10 cellular contexts compared by ENCODE assay signal in the genomic region with DNA sequence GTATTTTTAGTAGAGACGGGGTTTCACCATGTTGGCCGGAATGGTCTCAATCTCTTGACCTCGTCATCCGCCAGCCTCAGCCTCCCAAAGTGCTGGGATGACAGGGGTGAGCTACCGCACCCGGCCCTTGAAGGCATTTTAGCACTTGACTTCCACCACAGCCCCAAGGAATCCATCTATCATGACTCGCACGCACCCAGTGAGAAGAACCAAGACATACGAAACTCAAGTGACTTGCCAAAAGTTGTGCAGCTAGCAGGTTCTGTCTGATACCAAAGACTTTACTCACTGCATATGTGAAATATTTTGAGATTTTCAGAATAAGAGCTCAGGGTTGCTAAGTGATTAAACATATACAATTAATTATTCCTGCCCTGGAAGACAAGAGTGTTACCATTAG. TPM values are rescaled to one million over a fixed set of nuclear protein-coding genes. Genes with fewer than 3 reads are reported as not detected.
DNase-seq lines count a peak whose midpoint lies in the region; ATAC-seq and TF ChIP-seq lines count a peak whose summit lies in the region.
"Had no signal": no experiment of that assay in that cellular context is flagged by ENCODE, and none has a peak within 500 bp of the region (broad histone marks: within the 10 kb centered on the region; RNA-seq: fewer than 3 reads in every experiment).

No MANE protein-coding gene starts in this region.

- H3K9me3 Mint-ChIP-seq in CD8-positive, alpha-beta memory T cell = no peaks in the 10 kb centered on the region

- H3K27ac Mint-ChIP-seq in CD8-positive, alpha-beta memory T cell = peak overlapping the region; percentile 72 to 100 (median 96)

- no peak overlapping the region for H3K27ac ChIP-seq in CD8-positive, alpha-beta memory T cell (ENCODE audit: low read depth, low read length)
- H3K27ac ChIP-seq in osteoblast (ENCODE audit: low read depth, low read length) (peak overlapping the region; percentile 97), substantia nigra (ENCODE audit: low read depth, low read length, poor library complexity, severe bottlenecking) (no peak overlapping the region)

- no peak for DNase-seq in CD8-positive, alpha-beta memory T cell
- peak; percentile 76 for DNase-seq in MG63
- DNase-seq in choroid plexus epithelial cell (ENCODE audit: low read depth) = peak; percentile 95
- peak; percentile 66 for DNase-seq in osteoblast (ENCODE audit: insufficient read length, low spot score, missing footprints)
- no peak for DNase-seq in NCI-H2107 treated with DMSO at 0.1 percent for 48 hours (lab: John Stamatoyannopoulos, UW; ENCODE audit: unreplicated experiment)
- DNase-seq in substantia nigra (lab: John Stamatoyannopoulos, UW) = no peak
- DNase-seq in mesenteric fat pad (ENCODE audit: low spot score) = no peak
- DNase-seq: NCI-H1694 treated with DMSO at 0.1 percent for 48 hours, pancreas had no signal

- ATAC-seq in GM19397 (IDR thresholded peaks at IDR 0.05; ENCODE audit: unreplicated experiment) = no peak

- peaks cover 98 to 100% (median 100%) of the 10 kb centered on the region in 3 donors for H3K4me1 Mint-ChIP-seq in CD8-positive, alpha-beta memory T cell

- peak overlapping the region; percentile 78 for H3K4me2 ChIP-seq in osteoblast (ENCODE audit: insufficient read depth, low read length)

- H2AFZ ChIP-seq in osteoblast (ENCODE audit: low read length) = no peak overlapping the region

- no peaks in the 10 kb centered on the region for H4K20me1 ChIP-seq in osteoblast (ENCODE audit: insufficient read depth, low read length)

- CTCF ChIA-PET in CD8-positive, alpha-beta memory T cell (lab: Charles Lee) = no interaction called here

- no peaks in the 10 kb centered on the region for H3K27me3 ChIP-seq in CD8-positive, alpha-beta memory T cell (ENCODE audit: insufficient read depth, low read length, poor library complexity, severe bottlenecking)
- H3K27me3 ChIP-seq in MG63 = no peaks in the 10 kb centered on the region
- no peaks in the 10 kb centered on the region for H3K27me3 ChIP-seq in osteoblast (ENCODE audit: insufficient read depth, low read length)
- H3K27me3 ChIP-seq: pancreas had no signal

- peaks cover 93% of the 10 kb centered on the region for H3K4me1 ChIP-seq in CD8-positive, alpha-beta memory T cell (ENCODE audit: insufficient read depth, low read length)
- peaks cover 63% of the 10 kb centered on the region for H3K4me1 ChIP-seq in osteoblast (ENCODE audit: insufficient read depth, low read length)

- no peaks in the 10 kb centered on the region for H3K9me3 ChIP-seq in CD8-positive, alpha-beta memory T cell (ENCODE audit: low read length)
- no peaks in the 10 kb centered on the region for H3K9me3 ChIP-seq in MG63
- no peaks in the 10 kb centered on the region for H3K9me3 ChIP-seq in osteoblast (ENCODE audit: low read depth, low read length)
- H3K9me3 ChIP-seq: pancreas had no signal

- H3K36me3 Mint-ChIP-seq in CD8-positive, alpha-beta memory T cell = peaks cover 6 to 12% (median 7%) of the 10 kb centered on the region in 3 donors

- peak overlapping the region in 4 of 7 donors; percentile 24 to 85 (median 41) for H3K4me3 Mint-ChIP-seq in CD8-positive, alpha-beta memory T cell

- no peak overlapping the region for H3K4me3 ChIP-seq in CD8-positive, alpha-beta memory T cell (ENCODE audit: low read length)
- H3K4me3 ChIP-seq in MG63 (no peak overlapping the region), choroid plexus epithelial cell (ENCODE audit: low read depth, low read length) (no peak overlapping the region), osteoblast (ENCODE audit: insufficient read depth, low read length) (no peak overlapping the region)
- H3K4me3 ChIP-seq: pancreas had no signal

- POLR2A ChIA-PET in CD8-positive, alpha-beta memory T cell (lab: Charles Lee) = interaction anchor here (0.6 to 0.9 kb wide), 3 partner anchors 15 to 29 kb away, joined by 3 to 6 read pairs (median 4); no protein-coding TSS in a partner anchor

- no peaks in the 10 kb centered on the region for H3K27me3 Mint-ChIP-seq in CD8-positive, alpha-beta memory T cell

- H3K36me3 ChIP-seq in CD8-positive, alpha-beta memory T cell (ENCODE audit: insufficient read depth, low read length) = no peaks in the 10 kb centered on the region
- H3K36me3 ChIP-seq in MG63 (no peaks in the 10 kb centered on the region), osteoblast (ENCODE audit: insufficient read depth, low read length) (peaks cover 9% of the 10 kb centered on the region)
- H3K36me3 ChIP-seq: pancreas had no signal

- peaks cover 55% of the 10 kb centered on the region for H3K79me2 ChIP-seq in osteoblast (ENCODE audit: insufficient read depth, low read length)

- TF ChIP-seq CTCF in choroid plexus epithelial cell (conservative IDR thresholded peaks at IDR 0.05; ENCODE audit: low read depth, low read length) (no peak), osteoblast (IDR thresholded peaks at IDR 0.05; ENCODE audit: extremely low read depth, low read depth, low read length) (no peak)

RNA-seq across cellular contexts. Expression of gene FLI1, which starts 21.0 kb away (rescaled TPM):
- 10 to 100 TPM; 41.7 to 45.2 TPM for total RNA-seq in CD8-positive, alpha-beta memory T cell
- polyA plus RNA-seq in CD8-positive, alpha-beta memory T cell = 89.2 TPM
- 6.1 and 6.4 TPM in 2 replicates for total RNA-seq in MG63 (2014; rRNA removed; shearing (Covaris generic); ENCODE audit: low replicate concordance)
- total RNA-seq in osteoblast = 23.5 and 23.9 TPM in 2 replicates
- total RNA-seq in mesenteric fat pad = 30.9 TPM

Comparison
In these comparisons a context has a peak if more than half of its experiments do, and no peak if none do; other contexts are left out.
1. DNase-seq: peak in MG63 (single experiment), choroid plexus epithelial cell (single experiment) and osteoblast (single experiment); none in CD8-positive, alpha-beta memory T cell (0 of 5), NCI-H2107 treated with DMSO at 0.1 percent for 48 hours (single experiment), substantia nigra (0 of 49) and mesenteric fat pad (single experiment).